ENCODE assay signal across 17 cellular contexts in the genomic region with DNA sequence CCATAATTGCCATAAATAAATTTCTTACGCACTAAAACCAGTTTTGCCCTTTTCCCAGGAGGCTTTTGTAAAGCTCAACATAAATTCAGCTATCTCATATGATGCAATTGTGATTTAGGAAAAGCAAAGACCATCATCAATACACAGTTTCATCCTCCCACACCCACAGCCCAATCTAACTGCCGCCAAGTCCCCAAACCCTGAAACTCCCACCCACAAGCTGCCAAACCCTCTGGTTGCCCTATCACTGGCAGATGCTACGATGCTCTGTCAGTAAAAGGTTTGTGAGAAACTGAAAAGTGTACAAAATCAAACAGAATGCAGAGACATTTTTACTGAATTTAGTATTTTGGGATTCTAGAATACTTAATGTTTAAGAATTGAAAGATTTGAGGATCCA. TPM values are rescaled to one million over a fixed set of nuclear protein-coding genes. Genes with fewer than 3 reads are reported as not detected.
DNase-seq lines count a peak whose midpoint lies in the region; ATAC-seq and TF ChIP-seq lines count a peak whose summit lies in the region.
"Had no signal": no experiment of that assay in that cellular context is flagged by ENCODE, and none has a peak within 500 bp of the region (broad histone marks: within the 10 kb centered on the region; RNA-seq: fewer than 3 reads in every experiment).

No MANE protein-coding gene starts in this region.

- H3K4ac ChIP-seq in mesenchymal stem cell (ENCODE audit: low read depth in 1 of 2, low read length in 2 of 2) = no peak overlapping the region

- no peaks in the 10 kb centered on the region for H3K36me3 ChIP-seq in mesenchymal stem cell (ENCODE audit: control insufficient read depth in 1 of 2, insufficient read depth in 2 of 2, low read depth in 1 of 2, low read length in 2 of 2)
- H3K36me3 ChIP-seq: BE2C had no signal

- H3K4me2 ChIP-seq in mesenchymal stem cell (ENCODE audit: low read length, poor library complexity, severe bottlenecking) = no peak overlapping the region

- DNase-seq in activated CD8-positive, alpha-beta T cell treated with anti-CD3 and anti-CD28 coated beads for 36 hours = peak; percentile 59
- DNase-seq in activated CD8-positive, alpha-beta T cell treated with anti-CD3 and anti-CD28 coated beads, Interleukin-2, amount 10 ng/mL, durations not matched to agents 7 days and 5 days = no peak
- DNase-seq in activated T-helper 2 cell treated with anti-CD3 and anti-CD28 coated beads, Interferon-gamma antibody, Interleukin-2, Interleukin-4, amounts not matched to agents 10 μg/mL and 5 μg/mL and 100 μg/mL, durations not matched to agents 14 hours and 24 hours and 36 hours (ENCODE audit: low spot score) = no peak
- DNase-seq in mesenchymal stem cell (no peak), NCI-H1105 treated with DMSO at 0.1 percent for 48 hours (lab: John Stamatoyannopoulos, UW) (no peak)
- DNase-seq in stimulated activated naive CD8-positive, alpha-beta T cell treated with anti-CD3 and anti-CD28 coated beads, Interleukin-15, Interleukin-2, amounts not matched to agents 100 U/mL and 50 U/mL, for 24 hours = peak; percentile 47
- DNase-seq: BE2C, GF-D8, Karpas-422, MV-4-11, NCI-H1694, NCI-H2171 treated with DMSO at 0.1 percent for 48 hours, NCI-H524 treated with DMSO at 0.1 percent for 48 hours, OCI-M1 had no signal

- no peaks in the 10 kb centered on the region for H3K36me3 Mint-ChIP-seq in activated CD8-positive, alpha-beta T cell treated with anti-CD3 and anti-CD28 coated beads for 36 hours (ENCODE audit: low read depth)
- no peaks in the 10 kb centered on the region for H3K36me3 Mint-ChIP-seq in activated CD8-positive, alpha-beta T cell treated with anti-CD3 and anti-CD28 coated beads, Interleukin-2, amount 10 ng/mL, durations not matched to agents 7 days and 5 days (ENCODE audit: low read depth)
- no peaks in the 10 kb centered on the region for H3K36me3 Mint-ChIP-seq in activated T-helper 2 cell treated with anti-CD3 and anti-CD28 coated beads, Interferon-gamma antibody, Interleukin-2, Interleukin-4, amounts not matched to agents 10 μg/mL and 5 μg/mL and 100 μg/mL, durations not matched to agents 14 hours and 24 hours and 36 hours (ENCODE audit: low read depth)
- H3K36me3 Mint-ChIP-seq: CD4-positive, CD25-positive, alpha-beta regulatory T cell had no signal

- H3K27me3 ChIP-seq in mesenchymal stem cell (ENCODE audit: control insufficient read depth in 1 of 2, insufficient read depth in 1 of 2, low read length in 2 of 2) = peaks cover 0 to 3% of the 10 kb centered on the region in 2 experiments
- H3K27me3 ChIP-seq: BE2C had no signal

- peak overlapping the region; percentile 17 for H3K4me3 Mint-ChIP-seq in activated CD8-positive, alpha-beta T cell treated with anti-CD3 and anti-CD28 coated beads for 36 hours
- no peak overlapping the region for H3K4me3 Mint-ChIP-seq in activated CD8-positive, alpha-beta T cell treated with anti-CD3 and anti-CD28 coated beads, Interleukin-2, amount 10 ng/mL, durations not matched to agents 7 days and 5 days
- no peak overlapping the region for H3K4me3 Mint-ChIP-seq in activated T-helper 2 cell treated with anti-CD3 and anti-CD28 coated beads, Interferon-gamma antibody, Interleukin-2, Interleukin-4, amounts not matched to agents 10 μg/mL and 5 μg/mL and 100 μg/mL, durations not matched to agents 14 hours and 24 hours and 36 hours (ENCODE audit: low read depth)
- H3K4me3 Mint-ChIP-seq: CD4-positive, CD25-positive, alpha-beta regulatory T cell had no signal

- peaks cover 13% of the 10 kb centered on the region for H3K27me3 Mint-ChIP-seq in activated CD8-positive, alpha-beta T cell treated with anti-CD3 and anti-CD28 coated beads for 36 hours
- peaks cover 2% of the 10 kb centered on the region for H3K27me3 Mint-ChIP-seq in activated CD8-positive, alpha-beta T cell treated with anti-CD3 and anti-CD28 coated beads, Interleukin-2, amount 10 ng/mL, durations not matched to agents 7 days and 5 days (ENCODE audit: low read depth)
- H3K27me3 Mint-ChIP-seq in activated T-helper 2 cell treated with anti-CD3 and anti-CD28 coated beads, Interferon-gamma antibody, Interleukin-2, Interleukin-4, amounts not matched to agents 10 μg/mL and 5 μg/mL and 100 μg/mL, durations not matched to agents 14 hours and 24 hours and 36 hours (ENCODE audit: low read depth) = peaks cover 12% of the 10 kb centered on the region

- intact Hi-C loops in activated CD8-positive, alpha-beta T cell treated with anti-CD3 and anti-CD28 coated beads for 36 hours (cut with micrococcal nuclease) = no loop called here
- intact Hi-C loops in activated T-helper 2 cell treated with anti-CD3 and anti-CD28 coated beads, Interferon-gamma antibody, Interleukin-2, Interleukin-4, amounts not matched to agents 10 μg/mL and 5 μg/mL and 100 μg/mL, durations not matched to agents 14 hours and 24 hours and 36 hours (cut with micrococcal nuclease) = loop anchor here (2.0 to 5.0 kb wide), 2 partner anchors 32 to 57 kb away; no protein-coding TSS in a partner anchor

- H3K27ac ChIP-seq in mesenchymal stem cell (ENCODE audit: low read length, poor library complexity, severe bottlenecking) = no peak overlapping the region

- H3K4me1 ChIP-seq in mesenchymal stem cell (ENCODE audit: control insufficient read depth, insufficient read depth, low read depth, low read length) = no peaks in the 10 kb centered on the region
- H3K4me1 ChIP-seq: BE2C had no signal

- peak overlapping the region; percentile 81 for H3K27ac Mint-ChIP-seq in activated CD8-positive, alpha-beta T cell treated with anti-CD3 and anti-CD28 coated beads for 36 hours
- H3K27ac Mint-ChIP-seq in activated CD8-positive, alpha-beta T cell treated with anti-CD3 and anti-CD28 coated beads, Interleukin-2, amount 10 ng/mL, durations not matched to agents 7 days and 5 days = no peak overlapping the region
- peak overlapping the region; percentile 11 for H3K27ac Mint-ChIP-seq in activated T-helper 2 cell treated with anti-CD3 and anti-CD28 coated beads, Interferon-gamma antibody, Interleukin-2, Interleukin-4, amounts not matched to agents 10 μg/mL and 5 μg/mL and 100 μg/mL, durations not matched to agents 14 hours and 24 hours and 36 hours
- H3K27ac Mint-ChIP-seq: CD4-positive, CD25-positive, alpha-beta regulatory T cell had no signal

- no peaks in the 10 kb centered on the region for H3K9me3 ChIP-seq in mesenchymal stem cell (ENCODE audit: control insufficient read depth, low read length)
- H3K9me3 ChIP-seq: BE2C had no signal

- no peak overlapping the region for H2BK12ac ChIP-seq in mesenchymal stem cell (ENCODE audit: low read length in 2 of 2)

- CTCF ChIA-PET in activated CD8-positive, alpha-beta T cell treated with anti-CD3 and anti-CD28 coated beads for 36 hours (lab: Charles Lee) = no interaction called here
- CTCF ChIA-PET in activated CD8-positive, alpha-beta T cell treated with anti-CD3 and anti-CD28 coated beads, Interleukin-2, amount 10 ng/mL, durations not matched to agents 7 days and 5 days (lab: Charles Lee) = no interaction called here

- no peak overlapping the region for H3K14ac ChIP-seq in mesenchymal stem cell (ENCODE audit: low read length in 2 of 2)

- no peak overlapping the region for H3K4me3 ChIP-seq in mesenchymal stem cell (ENCODE audit: insufficient read depth in 1 of 2, low read depth in 1 of 2, low read length in 2 of 2)

- H2BK120ac ChIP-seq in mesenchymal stem cell (ENCODE audit: low read depth, low read length) = no peak overlapping the region

- POLR2A ChIA-PET in activated CD8-positive, alpha-beta T cell treated with anti-CD3 and anti-CD28 coated beads for 36 hours (lab: Charles Lee) = interaction anchor here (0.6 to 1.0 kb wide), 2 partner anchors 43 to 547 kb away, joined by 3 read pairs; partner anchors contain the start of gene NR4A3
- POLR2A ChIA-PET in activated CD8-positive, alpha-beta T cell treated with anti-CD3 and anti-CD28 coated beads, Interleukin-2, amount 10 ng/mL, durations not matched to agents 7 days and 5 days (lab: Charles Lee) = interaction anchor here (0.7 kb wide), 1 partner anchor 582 kb away, joined by 3 read pairs; no protein-coding TSS in a partner anchor

- no peak overlapping the region for H2BK5ac ChIP-seq in mesenchymal stem cell (ENCODE audit: low read depth, low read length, poor library complexity, severe bottlenecking)

- H3K79me1 ChIP-seq in mesenchymal stem cell (replicated peaks; ENCODE audit: low read length, poor library complexity, severe bottlenecking) = no peaks in the 10 kb centered on the region

- H4K91ac ChIP-seq in mesenchymal stem cell (ENCODE audit: low read length) = no peak overlapping the region

- ATAC-seq in activated CD8-positive, alpha-beta T cell treated with anti-CD3 and anti-CD28 coated beads for 36 hours = peak; percentile 66
- ATAC-seq in activated CD8-positive, alpha-beta T cell treated with anti-CD3 and anti-CD28 coated beads, Interleukin-2, amount 10 ng/mL, durations not matched to agents 7 days and 5 days = no peak
- peak; percentile 67 for ATAC-seq in stimulated activated naive CD8-positive, alpha-beta T cell treated with anti-CD3 and anti-CD28 coated beads, Interleukin-15, Interleukin-2, amounts not matched to agents 100 U/mL and 50 U/mL, for 24 hours
- ATAC-seq in HG02973 (IDR thresholded peaks at IDR 0.05; ENCODE audit: unreplicated experiment) (no peak), HG03045 (IDR thresholded peaks at IDR 0.05; ENCODE audit: unreplicated experiment) (no peak)

- H4K8ac ChIP-seq in mesenchymal stem cell (ENCODE audit: low read length) = no peak overlapping the region

- H3K9me3 Mint-ChIP-seq in activated CD8-positive, alpha-beta T cell treated with anti-CD3 and anti-CD28 coated beads for 36 hours = peaks cover 4% of the 10 kb centered on the region
- no peaks in the 10 kb centered on the region for H3K9me3 Mint-ChIP-seq in activated CD8-positive, alpha-beta T cell treated with anti-CD3 and anti-CD28 coated beads, Interleukin-2, amount 10 ng/mL, durations not matched to agents 7 days and 5 days (ENCODE audit: insufficient read depth)
- H3K9me3 Mint-ChIP-seq in activated T-helper 2 cell treated with anti-CD3 and anti-CD28 coated beads, Interferon-gamma antibody, Interleukin-2, Interleukin-4, amounts not matched to agents 10 μg/mL and 5 μg/mL and 100 μg/mL, durations not matched to agents 14 hours and 24 hours and 36 hours = no peaks in the 10 kb centered on the region

- peak overlapping the region; percentile 9 for H3K9ac ChIP-seq in mesenchymal stem cell (ENCODE audit: low read length)

- TF ChIP-seq CTCF in activated CD8-positive, alpha-beta T cell treated with anti-CD3 and anti-CD28 coated beads for 36 hours (IDR thresholded peaks at IDR 0.05) = no peak

- no peak overlapping the region for H2BK15ac ChIP-seq in mesenchymal stem cell (ENCODE audit: low read depth, poor library complexity, severe bottlenecking)

- no peak overlapping the region for H2AK5ac ChIP-seq in mesenchymal stem cell (ENCODE audit: low read length, severe bottlenecking)

- 94% methylated on average over 2 of the region's 3 CpGs for WGBS in mesenchymal stem cell

- no peak overlapping the region for H3K18ac ChIP-seq in mesenchymal stem cell (ENCODE audit: low read depth in 1 of 2, low read length in 2 of 2)

- H2AFZ ChIP-seq in mesenchymal stem cell (ENCODE audit: low read depth, low read length) = no peak overlapping the region

- no peak overlapping the region for H3K23ac ChIP-seq in mesenchymal stem cell (ENCODE audit: low read length in 2 of 2)

- peaks cover 32% of the 10 kb centered on the region for H3K4me1 Mint-ChIP-seq in activated CD8-positive, alpha-beta T cell treated with anti-CD3 and anti-CD28 coated beads for 36 hours (ENCODE audit: low read depth)
- H3K4me1 Mint-ChIP-seq in activated CD8-positive, alpha-beta T cell treated with anti-CD3 and anti-CD28 coated beads, Interleukin-2, amount 10 ng/mL, durations not matched to agents 7 days and 5 days (ENCODE audit: low read depth) = peaks cover 9% of the 10 kb centered on the region
- peaks cover 18% of the 10 kb centered on the region for H3K4me1 Mint-ChIP-seq in activated T-helper 2 cell treated with anti-CD3 and anti-CD28 coated beads, Interferon-gamma antibody, Interleukin-2, Interleukin-4, amounts not matched to agents 10 μg/mL and 5 μg/mL and 100 μg/mL, durations not matched to agents 14 hours and 24 hours and 36 hours (ENCODE audit: low read depth)
- H3K4me1 Mint-ChIP-seq: CD4-positive, CD25-positive, alpha-beta regulatory T cell had no signal

RNA-seq across cellular contexts. Expression of gene NR4A3, which starts 42.9 kb away (rescaled TPM):
- 100 to 1,000 TPM; 112 to 113 TPM for total RNA-seq in activated CD8-positive, alpha-beta T cell treated with anti-CD3 and anti-CD28 coated beads for 36 hours
- total RNA-seq in activated CD8-positive, alpha-beta T cell treated with anti-CD3 and anti-CD28 coated beads, Interleukin-2, amount 10 ng/mL, durations not matched to agents 7 days and 5 days = under 1 TPM; 0.26 to 0.29 TPM
- 161 and 169 TPM in 2 replicates for total RNA-seq in activated T-helper 2 cell treated with anti-CD3 and anti-CD28 coated beads, Interferon-gamma antibody, Interleukin-2, Interleukin-4, amounts not matched to agents 10 μg/mL and 5 μg/mL and 100 μg/mL, durations not matched to agents 14 hours and 24 hours and 36 hours
- polyA plus RNA-seq in mesenchymal stem cell (2013, experiment 1 of 2) = 0.32 TPM
- polyA plus RNA-seq in mesenchymal stem cell (2013, experiment 2 of 2) = 0.33 TPM

Comparison
In these comparisons a context has a peak if more than half of its experiments do, and no peak if none do; other contexts are left out.
1. ATAC-seq: peak in activated CD8-positive, alpha-beta T cell treated with anti-CD3 and anti-CD28 coated beads for 36 hours (single experiment) and stimulated activated naive CD8-positive, alpha-beta T cell treated with anti-CD3 and anti-CD28 coated beads, Interleukin-15, Interleukin-2, amounts not matched to agents 100 U/mL and 50 U/mL, for 24 hours (single experiment); none in activated CD8-positive, alpha-beta T cell treated with anti-CD3 and anti-CD28 coated beads, Interleukin-2, amount 10 ng/mL, durations not matched to agents 7 days and 5 days (single experiment), HG02973 (single experiment) and HG03045 (single experiment).
2. DNase-seq: peak in activated CD8-positive, alpha-beta T cell treated with anti-CD3 and anti-CD28 coated beads for 36 hours (single experiment) and stimulated activated naive CD8-positive, alpha-beta T cell treated with anti-CD3 and anti-CD28 coated beads, Interleukin-15, Interleukin-2, amounts not matched to agents 100 U/mL and 50 U/mL, for 24 hours (single experiment); none in activated CD8-positive, alpha-beta T cell treated with anti-CD3 and anti-CD28 coated beads, Interleukin-2, amount 10 ng/mL, durations not matched to agents 7 days and 5 days (single experiment), activated T-helper 2 cell treated with anti-CD3 and anti-CD28 coated beads, Interferon-gamma antibody, Interleukin-2, Interleukin-4, amounts not matched to agents 10 μg/mL and 5 μg/mL and 100 μg/mL, durations not matched to agents 14 hours and 24 hours and 36 hours (single experiment), mesenchymal stem cell (single experiment) and NCI-H1105 treated with DMSO at 0.1 percent for 48 hours (single experiment).
3. RNA of gene NR4A3, which starts 42.9 kb away (total RNA-seq): 161 to 169 TPM in activated T-helper 2 cell treated with anti-CD3 and anti-CD28 coated beads, Interferon-gamma antibody, Interleukin-2, Interleukin-4, amounts not matched to agents 10 μg/mL and 5 μg/mL and 100 μg/mL, durations not matched to agents 14 hours and 24 hours and 36 hours and 112 to 113 TPM in activated CD8-positive, alpha-beta T cell treated with anti-CD3 and anti-CD28 coated beads for 36 hours; 0.26 to 0.29 TPM in activated CD8-positive, alpha-beta T cell treated with anti-CD3 and anti-CD28 coated beads, Interleukin-2, amount 10 ng/mL, durations not matched to agents 7 days and 5 days; every median in the first group is over 10 times any median in the second.